ENCODE assay signal across 21 cellular contexts in genomic region chr20:40669692-40670091, GRCh38. TPM values are rescaled to one million over a fixed set of nuclear protein-coding genes. Genes with fewer than 3 reads are reported as not detected.
"Had no signal": no experiment of that assay in that cellular context is flagged by ENCODE, and none has a peak within 500 bp of the region (broad histone marks: within the 10 kb centered on the region; RNA-seq: fewer than 3 reads in every experiment).

No MANE protein-coding gene starts in this region.

- H3K4me3 Mint-ChIP-seq: activated B cell treated with CpG ODN at 0.5 μM for 24 hours; activated CD4-positive, alpha-beta T cell treated with anti-CD3 and anti-CD28 coated beads for 36 hours; activated naive CD8-positive, alpha-beta T cell treated with anti-CD3 and anti-CD28 coated beads for 36 hours; activated T-cell treated with anti-CD3 and anti-CD28 coated beads, Interleukin-2, amount 50 U/mL, for 4 hours; memory B cell; nephron had no signal

- H3K4me3 ChIP-seq: breast epithelium, coronary artery, spleen, thoracic aorta, upper lobe of right lung had no signal

- H3K27ac ChIP-seq: breast epithelium, coronary artery, thoracic aorta, upper lobe of right lung had no signal

- H3K27me3 ChIP-seq: breast epithelium, spleen, upper lobe of right lung had no signal

- ATAC-seq: activated CD4-positive, alpha-beta T cell treated with anti-CD3 and anti-CD28 coated beads for 36 hours; activated T-cell treated with anti-CD3 and anti-CD28 coated beads, Interleukin-2, amount 50 U/mL, for 4 hours; upper lobe of right lung had no signal

- H3K4me1 Mint-ChIP-seq: activated B cell treated with CpG ODN at 0.5 μM for 24 hours; activated CD4-positive, alpha-beta T cell treated with anti-CD3 and anti-CD28 coated beads for 36 hours; activated naive CD8-positive, alpha-beta T cell treated with anti-CD3 and anti-CD28 coated beads for 36 hours; memory B cell; nephron had no signal

- H3K27ac Mint-ChIP-seq: activated B cell treated with CpG ODN at 0.5 μM for 24 hours; activated CD4-positive, alpha-beta T cell treated with anti-CD3 and anti-CD28 coated beads for 36 hours; activated naive CD8-positive, alpha-beta T cell treated with anti-CD3 and anti-CD28 coated beads for 36 hours; activated T-helper 2 cell treated with anti-CD3 and anti-CD28 coated beads, Interferon-gamma antibody, Interleukin-2, Interleukin-4, amounts not matched to agents 10 μg/mL and 5 μg/mL and 100 μg/mL, durations not matched to agents 14 hours and 24 hours and 36 hours; memory B cell had no signal

- H3K4me1 ChIP-seq: breast epithelium, upper lobe of right lung had no signal

- H3K36me3 Mint-ChIP-seq: activated naive CD8-positive, alpha-beta T cell treated with anti-CD3 and anti-CD28 coated beads for 36 hours; memory B cell had no signal

- H3K9me3 Mint-ChIP-seq: activated B cell treated with CpG ODN at 0.5 μM for 24 hours; activated naive CD8-positive, alpha-beta T cell treated with anti-CD3 and anti-CD28 coated beads for 36 hours; activated T-cell treated with anti-CD3 and anti-CD28 coated beads, Interleukin-2, amount 50 U/mL, for 4 hours; activated T-helper 2 cell treated with anti-CD3 and anti-CD28 coated beads, Interferon-gamma antibody, Interleukin-2, Interleukin-4, amounts not matched to agents 10 μg/mL and 5 μg/mL and 100 μg/mL, durations not matched to agents 14 hours and 24 hours and 36 hours; nephron had no signal

- H3K36me3 ChIP-seq: breast epithelium, spleen, thoracic aorta, upper lobe of right lung had no signal

- DNase-seq: activated B cell treated with CpG ODN at 0.5 μM for 24 hours; activated CD4-positive, alpha-beta T cell treated with anti-CD3 and anti-CD28 coated beads for 36 hours; activated CD4-positive, alpha-beta T cell treated with anti-CD3 and anti-CD28 coated beads, Interleukin-2, amount 50 U/mL, for 48 hours; activated CD8-positive, alpha-beta memory T cell treated with anti-CD3 and anti-CD28 coated beads, Interleukin-2, amount 50 U/mL, for 48 hours; activated naive CD4-positive, alpha-beta T cell treated with Interleukin-2 at 50 U/mL for 16 hours; activated naive CD8-positive, alpha-beta T cell treated with anti-CD3 and anti-CD28 coated beads for 36 hours; activated T-cell treated with anti-CD3 and anti-CD28 coated beads, Interleukin-2, amount 50 U/mL, for 4 hours; cerebellar nuclear complex; foreskin fibroblast; posterior cingulate gyrus; spleen; stimulated activated CD4-positive, alpha-beta T cell treated with anti-CD3 and anti-CD28 coated beads, Interleukin-4, amount 100 ng/mL, for 1 hour; stimulated activated naive CD4-positive, alpha-beta T cell; T1000; upper lobe of right lung had no signal

- H3K9me3 ChIP-seq: breast epithelium, spleen, thoracic aorta, upper lobe of right lung had no signal

RNA-seq across cellular contexts. Expression of gene MAFB, which starts 19.3 kb away (rescaled TPM):
- total RNA-seq: activated CD4-positive, alpha-beta T cell treated with anti-CD3 and anti-CD28 coated beads for 36 hours; activated naive CD8-positive, alpha-beta T cell treated with anti-CD3 and anti-CD28 coated beads for 36 hours had no signal
